16 cellular contexts compared by ENCODE assay signal in genomic region chr14:77979171-77979570, GRCh38.
DNase-seq lines count a peak whose midpoint lies in the region; ATAC-seq and TF ChIP-seq lines count a peak whose summit lies in the region.
"Had no signal": no experiment of that assay in that cellular context is flagged by ENCODE, and none has a peak within 500 bp of the region (broad histone marks: within the 10 kb centered on the region; RNA-seq: fewer than 3 reads in every experiment).

No MANE protein-coding gene starts in this region.

- H3K9me3 ChIP-seq in BLaER1 = no peaks in the 10 kb centered on the region
- no peaks in the 10 kb centered on the region for H3K9me3 ChIP-seq in endodermal cell (ENCODE audit: control insufficient read depth, low read length)

- DNase-seq in endodermal cell (peak; percentile 22), substantia nigra (lab: John Stamatoyannopoulos, UW) (peak in 15 of 49 donors; percentile 6 to 71 (median 34)), AG20443 (ENCODE audit: low spot score) (no peak)
- DNase-seq in stimulated activated naive CD4-positive, alpha-beta T cell (lab: John Stamatoyannopoulos, UW) = no peak
- DNase-seq in activated effector memory CD4-positive, alpha-beta T cell treated with anti-CD3 and anti-CD28 coated beads, Interleukin-2, amount 50 U/mL, for 16 hours = no peak
- DNase-seq: 8988T; CD8-positive, alpha-beta T cell; HFFc6; KG1; NCI-H1105 treated with DMSO at 0.1 percent for 48 hours; NCI-H510A; NCI-H774 had no signal

- H3K4me3 Mint-ChIP-seq in endodermal cell = no peak overlapping the region
- peak overlapping the region; percentile 27 to 79 (median 64) for H3K4me3 Mint-ChIP-seq in nephron
- H3K4me3 Mint-ChIP-seq: CD8-positive, alpha-beta T cell; HFFc6 had no signal

- H3K4me2 ChIP-seq in BLaER1 = peak overlapping the region; percentile 98

- no peaks in the 10 kb centered on the region for H4K20me1 ChIP-seq in BLaER1

- H3K27ac Mint-ChIP-seq in endodermal cell = no peak overlapping the region
- no peak overlapping the region for H3K27ac Mint-ChIP-seq in nephron
- H3K27ac Mint-ChIP-seq: CD8-positive, alpha-beta T cell; HFFc6 had no signal

- H3K9me3 Mint-ChIP-seq in endodermal cell (no peaks in the 10 kb centered on the region), nephron (no peaks in the 10 kb centered on the region)
- H3K9me3 Mint-ChIP-seq: CD8-positive, alpha-beta T cell had no signal

- TF ChIP-seq CTCF in endodermal cell (conservative IDR thresholded peaks at IDR 0.05) (no peak), nephron (IDR thresholded peaks at IDR 0.05; ENCODE audit: unreplicated experiment in 3 of 3) (no peak)

- H3K27ac ChIP-seq in BLaER1 = no peak overlapping the region
- no peak overlapping the region for H3K27ac ChIP-seq in endodermal cell (ENCODE audit: low read depth, low read length)
- peak overlapping the region; percentile 84 for H3K27ac ChIP-seq in substantia nigra (ENCODE audit: low read depth, low read length, poor library complexity, severe bottlenecking)

- H3K36me3 Mint-ChIP-seq in endodermal cell (ENCODE audit: low read depth) (no peaks in the 10 kb centered on the region), nephron (ENCODE audit: low read depth) (no peaks in the 10 kb centered on the region)
- H3K36me3 Mint-ChIP-seq: CD8-positive, alpha-beta T cell had no signal

- WGBS in endodermal cell (ENCODE audit: insufficient coverage in 1 of 2, insufficient read length in 1 of 2), 2 experiments = 82 to 85% methylated on average over 6 of the region's 6 CpGs

- H3K36me3 ChIP-seq in BLaER1 = no peaks in the 10 kb centered on the region
- no peaks in the 10 kb centered on the region for H3K36me3 ChIP-seq in endodermal cell (ENCODE audit: control insufficient read depth, insufficient read depth, low read length)

- H3K9ac ChIP-seq in BLaER1 (no peak overlapping the region), endodermal cell (ENCODE audit: extremely low read depth, low read length, poor library complexity, severe bottlenecking) (no peak overlapping the region)

- H3K27me3 ChIP-seq in BLaER1 (no peaks in the 10 kb centered on the region), endodermal cell (ENCODE audit: control insufficient read depth, insufficient read depth, low read length, poor library complexity, severe bottlenecking) (peaks cover 39% of the 10 kb centered on the region)

- no peak for ATAC-seq in GM21390 (IDR thresholded peaks at IDR 0.05; ENCODE audit: unreplicated experiment)
- ATAC-seq: CD8-positive, alpha-beta T cell; Right ventricle myocardium inferior had no signal

- H3K4me1 Mint-ChIP-seq in endodermal cell (peaks cover 22% of the 10 kb centered on the region), nephron (peaks cover 9% of the 10 kb centered on the region)

- peaks cover 31% of the 10 kb centered on the region for H3K27me3 Mint-ChIP-seq in endodermal cell (ENCODE audit: insufficient read depth)
- H3K27me3 Mint-ChIP-seq in nephron (ENCODE audit: low read depth) = peaks cover 41% of the 10 kb centered on the region

- H3K4me1 ChIP-seq in BLaER1 (peaks cover 64% of the 10 kb centered on the region), endodermal cell (ENCODE audit: control insufficient read depth, insufficient read depth, low read length) (no peaks in the 10 kb centered on the region)

- H3K4me3 ChIP-seq in BLaER1 (0 out of 2 replicates have a peak overlapping the region, but pooled peaks have one; percentile 57), endodermal cell (ENCODE audit: low read length) (no peak overlapping the region)
